In the genomic region with DNA sequence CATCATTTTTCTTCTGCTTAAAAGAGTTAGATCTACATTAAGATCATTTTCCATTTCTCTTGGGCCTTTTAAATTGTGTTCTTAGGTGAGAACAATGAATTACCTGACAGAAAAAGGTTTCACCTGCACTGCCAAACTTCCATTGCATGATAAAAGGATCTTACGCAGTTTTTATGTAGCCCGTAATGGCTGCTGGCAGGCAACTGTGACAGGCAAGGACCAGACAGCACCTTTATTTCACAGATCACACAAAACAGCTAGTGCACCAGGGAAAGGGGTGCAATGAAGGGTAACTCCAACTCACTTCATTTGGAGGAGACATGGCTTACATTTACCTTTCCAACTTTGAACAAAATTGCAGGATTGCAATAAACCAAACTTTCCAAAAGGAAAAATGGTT, we compare ENCODE assay signal across 5 cellular contexts.
"Had no signal": no experiment of that assay in that cellular context is flagged by ENCODE, and none has a peak within 500 bp of the region (broad histone marks: within the 10 kb centered on the region; RNA-seq: fewer than 3 reads in every experiment).

No MANE protein-coding gene starts in this region.

- DNase-seq: GM23248, H7, HCEC 1CT, IMR-90 had no signal

- H3K27ac ChIP-seq: GM23248 had no signal

- ATAC-seq: K562 had no signal

- H3K4me3 ChIP-seq: GM23248, K562 had no signal
